10 cellular contexts compared by ENCODE assay signal in genomic region chr5:136057401-136057951, GRCh38. TPM values are rescaled to one million over a fixed set of nuclear protein-coding genes. Genes with fewer than 3 reads are reported as not detected.
DNase-seq lines count a peak whose midpoint lies in the region; TF ChIP-seq lines count a peak whose summit lies in the region.
"Had no signal": no experiment of that assay in that cellular context is flagged by ENCODE, and none has a peak within 500 bp of the region (broad histone marks: within the 10 kb centered on the region; RNA-seq: fewer than 3 reads in every experiment).

No MANE protein-coding gene starts in this region.

- H3K4me3 ChIP-seq in HUES48 (ENCODE audit: low read depth, low read length) (no peak overlapping the region), right atrium auricular region (no peak overlapping the region), skeletal muscle tissue (ENCODE audit: low read length in 3 of 3) (no peak overlapping the region), adrenal gland (no peak overlapping the region)

- TF ChIP-seq CTCF in right atrium auricular region (IDR thresholded peaks at IDR 0.05) (no peak), adrenal gland (IDR thresholded peaks at IDR 0.05) (no peak)

- peak; percentile 65 for DNase-seq in amniotic epithelial cell (ENCODE audit: low read depth)
- no peak for DNase-seq in right atrium auricular region (ENCODE audit: low spot score)
- DNase-seq in stimulated activated CD4-positive, alpha-beta T cell treated with anti-CD3 and anti-CD28 coated beads, Interleukin-2, amount 100 ng/mL, for 24 hours, result no peak
- DNase-seq in adrenal gland, result no peak
- DNase-seq in amygdala (lab: John Stamatoyannopoulos, UW), result no peak
- DNase-seq in AG20443 (ENCODE audit: low spot score), result no peak
- DNase-seq: activated CD8-positive, alpha-beta memory T cell treated with anti-CD3 and anti-CD28 coated beads for 24 hours; DMS153 had no signal

- intact Hi-C loops in adrenal gland (cut with DNase I), result no loop called here

- H3K27me3 ChIP-seq in HUES48 (ENCODE audit: control insufficient read depth, insufficient read depth, low read length) (no peaks in the 10 kb centered on the region), right atrium auricular region (no peaks in the 10 kb centered on the region), skeletal muscle tissue (ENCODE audit: control insufficient read depth in 3 of 3, insufficient read depth in 3 of 3, low read length in 3 of 3) (peaks cover 0 to 3% (median 0%) of the 10 kb centered on the region in 3 donors), adrenal gland (no peaks in the 10 kb centered on the region)

- H3K27ac ChIP-seq in HUES48 (ENCODE audit: low read depth, low read length) (peak overlapping the region; percentile 65), right atrium auricular region (peak overlapping the region; percentile 57 to 66), skeletal muscle tissue (ENCODE audit: low read depth, low read length) (peak overlapping the region; percentile 55), adrenal gland (peak overlapping the region in 2 of 5 donors; percentile 59 to 77)

- peaks cover 11% of the 10 kb centered on the region for H3K4me1 ChIP-seq in HUES48 (ENCODE audit: control insufficient read depth, insufficient read depth, low read length)
- H3K4me1 ChIP-seq in right atrium auricular region, result peaks cover 0 to 29% of the 10 kb centered on the region in 2 donors
- H3K4me1 ChIP-seq in skeletal muscle tissue (ENCODE audit: control insufficient read depth in 3 of 3, insufficient read depth in 3 of 3, low read length in 3 of 3), result peaks cover 21 to 35% (median 32%) of the 10 kb centered on the region in 3 donors
- no peaks in the 10 kb centered on the region for H3K4me1 ChIP-seq in adrenal gland (replicated peaks in 1 of 2)

- WGBS in adrenal gland, 4 donors, result 57 to 67% (median 59%) methylated on average over 5 of the region's 5 CpGs

- H3K36me3 ChIP-seq in HUES48 (ENCODE audit: control insufficient read depth, insufficient read depth, low read length) (no peaks in the 10 kb centered on the region), right atrium auricular region (peaks cover 16% of the 10 kb centered on the region), skeletal muscle tissue (ENCODE audit: control insufficient read depth in 3 of 3, insufficient read depth in 3 of 3, low read length in 3 of 3) (peaks cover 5 to 21% (median 18%) of the 10 kb centered on the region in 3 donors), adrenal gland (replicated peaks in 1 of 2) (peaks cover 0 to 38% of the 10 kb centered on the region in 2 donors)

- H3K9ac ChIP-seq in HUES48 (ENCODE audit: low read depth, low read length) (no peak overlapping the region), skeletal muscle tissue (ENCODE audit: low read depth in 1 of 3, low read length in 3 of 3) (no peak overlapping the region)

- no peaks in the 10 kb centered on the region for H3K9me3 ChIP-seq in HUES48 (ENCODE audit: control insufficient read depth, insufficient read depth, low read length)
- H3K9me3 ChIP-seq in right atrium auricular region, result no peaks in the 10 kb centered on the region
- H3K9me3 ChIP-seq in skeletal muscle tissue (ENCODE audit: control insufficient read depth in 3 of 3, low read length in 3 of 3), result no peaks in the 10 kb centered on the region
- no peaks in the 10 kb centered on the region for H3K9me3 ChIP-seq in adrenal gland (replicated peaks in 1 of 3)

- no peak for TF ChIP-seq POLR2A in adrenal gland (IDR thresholded peaks at IDR 0.05)

RNA-seq across cellular contexts. Expression of gene TGFBI, which starts 28.7 kb away (rescaled TPM):
- 10 to 100 TPM; 30.4 to 65.0 TPM for total RNA-seq in right atrium auricular region
- total RNA-seq in skeletal muscle tissue, result 204 TPM
- 100 to 1,000 TPM in 5 of 8 donors, 10 to 100 TPM in 3; 48.4 to 200 (median 123) TPM for total RNA-seq in adrenal gland
- polyA plus RNA-seq in adrenal gland, result 100 to 1,000 TPM in 2 of 3 donors, 10 to 100 TPM in 1; 42.9 to 126 (median 103) TPM
